In genomic region chr3:194685050-194685722, GRCh38 we compare ENCODE assay signal across 8 cellular contexts. TPM values are rescaled to one million over a fixed set of nuclear protein-coding genes. Genes with fewer than 3 reads are reported as not detected.
DNase-seq lines count a peak whose midpoint lies in the region; ATAC-seq and TF ChIP-seq lines count a peak whose summit lies in the region.

No MANE protein-coding gene starts in this region.

- TF ChIP-seq CTCF in GM06990 (IDR thresholded peaks at IDR 0.05; ENCODE audit: insufficient read depth, low read length, poor library complexity, severe bottlenecking): no peak
- no peak for TF ChIP-seq CTCF in brain microvascular endothelial cell (IDR thresholded peaks at IDR 0.05; ENCODE audit: low read depth, low read length, missing control alignments)
- TF ChIP-seq CTCF in neural crest cell (conservative IDR thresholded peaks at IDR 0.05): no peak

- 48 to 56% methylated on average over 15 of the region's 15 CpGs for WGBS in aorta, 2 donors

- H3K36me3 ChIP-seq in GM06990 (ENCODE audit: control insufficient read depth, insufficient read depth, low read length): no peaks in the 10 kb centered on the region
- H3K36me3 ChIP-seq in brain microvascular endothelial cell (replicated peaks): peaks cover 20% of the 10 kb centered on the region
- no peaks in the 10 kb centered on the region for H3K36me3 ChIP-seq in aorta (ENCODE audit: control insufficient read depth in 1 of 2, insufficient read depth in 2 of 2, low read length in 1 of 2)

- DNase-seq in GM06990 (ENCODE audit: extremely low read depth, insufficient read length): no peak
- no peak for DNase-seq in brain microvascular endothelial cell
- DNase-seq in neural crest cell (ENCODE audit: low read depth, low spot score): no peak
- no peak for DNase-seq in aorta
- DNase-seq in NCI-H510A (lab: John Stamatoyannopoulos, UW): no peak
- no peak for DNase-seq in HPDE6-E6E7 (ENCODE audit: extremely low spot score)

- H3K27ac ChIP-seq in brain microvascular endothelial cell: no peak overlapping the region
- no peak overlapping the region for H3K27ac ChIP-seq in aorta (ENCODE audit: low read depth in 1 of 2, low read length in 2 of 2)

- H3K36me3 Mint-ChIP-seq in neural crest cell (ENCODE audit: low read depth): no peaks in the 10 kb centered on the region

- H3K4me3 ChIP-seq in GM06990 (replicated peaks; ENCODE audit: low read depth, low read length) (peak overlapping the region; percentile 70), brain microvascular endothelial cell (ENCODE audit: low read depth, low read length) (peak overlapping the region; percentile 77), aorta (ENCODE audit: low read length in 2 of 2) (peak overlapping the region in 1 of 2 donors; percentile 34)

- no peaks in the 10 kb centered on the region for H3K9me3 Mint-ChIP-seq in neural crest cell

- ATAC-seq in HG02798 (IDR thresholded peaks at IDR 0.05; ENCODE audit: poor library complexity, unreplicated experiment): peak; percentile 2
- ATAC-seq in aorta (ENCODE audit: low FRiP score): no peak
- ATAC-seq in GM21528 (IDR thresholded peaks at IDR 0.05; ENCODE audit: low FRiP score, unreplicated experiment): no peak

- in situ Hi-C loops in brain microvascular endothelial cell (cut with HindIII; ENCODE audit: low pct_ligation_motif_present, low sequenced_read_pairs): no loop called here

- peaks cover 76% of the 10 kb centered on the region for H3K27me3 Mint-ChIP-seq in neural crest cell (ENCODE audit: low read depth)

- peak overlapping the region; percentile 93 for H3K4me3 Mint-ChIP-seq in neural crest cell

- no peak overlapping the region for H3K27ac Mint-ChIP-seq in neural crest cell (ENCODE audit: unreplicated experiment)

- intact Hi-C loops in aorta (cut with DNase I): loop anchor here (10.0 kb wide), 2 partner anchors 290 to 300 kb away; no protein-coding TSS in a partner anchor

- no peaks in the 10 kb centered on the region for H3K27me3 ChIP-seq in GM06990 (replicated peaks; ENCODE audit: control insufficient read depth, insufficient read depth, low read length)
- no peaks in the 10 kb centered on the region for H3K27me3 ChIP-seq in brain microvascular endothelial cell (replicated peaks)
- peaks cover 0 to 1% of the 10 kb centered on the region in 2 donors for H3K27me3 ChIP-seq in aorta (ENCODE audit: control insufficient read depth in 1 of 2, insufficient read depth in 2 of 2, low read length in 1 of 2)

- H3K9me3 ChIP-seq in aorta (ENCODE audit: control insufficient read depth, low read length): no peaks in the 10 kb centered on the region

- H3K4me1 ChIP-seq in aorta (ENCODE audit: control insufficient read depth in 1 of 2, insufficient read depth in 2 of 2, low read length in 2 of 2): no peaks in the 10 kb centered on the region

- peaks cover 29% of the 10 kb centered on the region for H3K4me1 Mint-ChIP-seq in neural crest cell

RNA-seq across cellular contexts. Expression of gene FAM43A, which starts 0.5 kb away (rescaled TPM):
- total RNA-seq in neural crest cell (1.4 TPM in 2 replicates), aorta (10 to 100 TPM in 1 of 2 donors, 1 to 10 TPM in 1; 8.4 to 19.4 TPM)
- 1 to 10 TPM; 1.4 to 1.9 TPM for polyA plus RNA-seq in aorta

RNA-seq across cellular contexts. Expression of gene LSG1, which starts 13.2 kb away (rescaled TPM):
- total RNA-seq in neural crest cell: 45.0 and 45.5 TPM in 2 replicates
- 10 to 100 TPM; 27.2 to 31.3 TPM for total RNA-seq in aorta
- polyA plus RNA-seq in aorta: 10 to 100 TPM in 1 of 2 donors, 1 to 10 TPM in 1; 8.8 to 22.6 TPM

RNA-seq across cellular contexts. Expression of gene TMEM44, which starts 52.0 kb away (rescaled TPM):
- total RNA-seq in neural crest cell (37.3 and 43.8 TPM in 2 replicates), aorta (10 to 100 TPM; 12.1 to 31.5 TPM)
- 10 to 100 TPM in 1 of 2 donors, 1 to 10 TPM in 1; 7.0 to 10.9 TPM for polyA plus RNA-seq in aorta
